In the genomic region with DNA sequence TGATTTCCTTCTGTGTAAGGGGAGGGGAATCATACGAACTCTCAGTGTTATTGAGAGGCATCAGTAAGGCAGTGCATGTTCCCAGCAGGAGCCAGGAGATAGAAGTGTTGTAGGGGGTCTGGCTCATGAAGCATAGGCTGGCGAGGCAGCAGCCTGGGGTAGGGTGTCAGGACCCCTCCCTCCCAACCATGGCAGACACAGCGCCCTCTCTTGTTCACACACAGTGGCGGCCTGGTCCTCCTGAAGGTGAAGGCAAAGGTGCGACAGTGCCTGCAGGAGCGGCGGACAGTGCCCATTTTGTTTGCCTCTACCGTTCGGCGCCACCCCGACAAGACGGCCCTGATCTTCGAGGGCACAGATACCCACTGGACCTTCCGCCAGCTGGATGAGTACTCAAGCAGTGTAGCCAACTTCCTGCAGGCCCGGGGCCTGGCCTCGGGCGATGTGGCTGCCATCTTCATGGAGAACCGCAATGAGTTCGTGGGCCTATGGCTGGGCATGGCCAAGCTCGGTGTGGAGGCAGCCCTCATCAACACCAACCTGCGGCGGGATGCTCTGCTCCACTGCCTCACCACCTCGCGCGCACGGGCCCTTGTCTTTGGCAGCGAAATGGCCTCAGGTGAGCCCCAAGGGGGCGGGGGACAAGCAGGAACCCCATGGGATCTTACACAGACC, we compare ENCODE assay signal across 26 cellular contexts. TPM values are rescaled to one million over a fixed set of nuclear protein-coding genes. Genes with fewer than 3 reads are reported as not detected.
DNase-seq lines count a peak whose midpoint lies in the region; ATAC-seq and TF ChIP-seq lines count a peak whose summit lies in the region.
"Had no signal": no experiment of that assay in that cellular context is flagged by ENCODE, and none has a peak within 500 bp of the region (broad histone marks: within the 10 kb centered on the region; RNA-seq: fewer than 3 reads in every experiment).

No MANE protein-coding gene starts in this region.

- H3K9me3 Mint-ChIP-seq in GM23338 = 0 out of 3 replicates have a peak, but pooled peaks cover under 1% of the 10 kb centered on the region
- H3K9me3 Mint-ChIP-seq in endothelial cell (ENCODE audit: unreplicated experiment) = no peaks in the 10 kb centered on the region
- H3K9me3 Mint-ChIP-seq: CD4-positive, alpha-beta memory T cell; HFFc6; IgD-negative memory B cell had no signal

- H3K4me3 Mint-ChIP-seq in GM23338 (no peak overlapping the region; the same call in 2 of the 3 replicates), endothelial cell (ENCODE audit: unreplicated experiment) (no peak overlapping the region)
- H3K4me3 Mint-ChIP-seq: CD4-positive, alpha-beta memory T cell; HFFc6 had no signal

- H2AFZ ChIP-seq in GM23338 (no peak overlapping the region), PC-3 (ENCODE audit: low read length) (no peak overlapping the region), neuronal stem cell (ENCODE audit: low read length) (no peak overlapping the region), hepatocyte (no peak overlapping the region)

- H3K27me3 ChIP-seq in GM23338 (ENCODE audit: insufficient read depth) (no peaks in the 10 kb centered on the region), PC-3 (ENCODE audit: low read length) (no peaks in the 10 kb centered on the region), neuronal stem cell (ENCODE audit: control insufficient read depth in 3 of 3, insufficient read depth in 3 of 3, low read depth in 1 of 3, low read length in 3 of 3) (peaks cover 0 to 7% (median 2%) of the 10 kb centered on the region in 3 experiments), hepatocyte (no peaks in the 10 kb centered on the region)
- H3K27me3 ChIP-seq: BLaER1 treated with 17β-estradiol and CSF1 and Interleukin-3, amounts not matched to agents 10 nM and 100 nM had no signal

- no peak overlapping the region for H4K8ac ChIP-seq in neuronal stem cell (ENCODE audit: low read depth, low read length)

- H3K9me2 ChIP-seq in GM23338 (ENCODE audit: insufficient read depth) (no peaks in the 10 kb centered on the region), PC-3 (replicated peaks; ENCODE audit: low read length) (no peaks in the 10 kb centered on the region), hepatocyte (replicated peaks; ENCODE audit: insufficient read depth) (no peaks in the 10 kb centered on the region)

- H3K18ac ChIP-seq in neuronal stem cell (ENCODE audit: low read length) = no peak overlapping the region

- H3K79me2 ChIP-seq in GM23338 (replicated peaks; ENCODE audit: insufficient read depth) (no peaks in the 10 kb centered on the region), PC-3 (ENCODE audit: low read length) (peaks cover 10% of the 10 kb centered on the region), hepatocyte (peaks cover 4% of the 10 kb centered on the region)

- H3K9me3 ChIP-seq in PC-3 (ENCODE audit: low read length) (no peaks in the 10 kb centered on the region), neuronal stem cell (replicated peaks in 1 of 2; ENCODE audit: control insufficient read depth in 2 of 2, insufficient read depth in 1 of 2, low read depth in 1 of 2, low read length in 2 of 2) (no peaks in the 10 kb centered on the region), hepatocyte (ENCODE audit: low read depth) (no peaks in the 10 kb centered on the region)
- H3K9me3 ChIP-seq: A549; BLaER1 treated with 17β-estradiol and CSF1 and Interleukin-3, amounts not matched to agents 10 nM and 100 nM; HAP-1 had no signal

- TF ChIP-seq CTCF in GM23338 (conservative IDR thresholded peaks at IDR 0.05; ENCODE audit: low read depth in 2 of 2) (peak; percentile 42 to 76), PC-3 (conservative IDR thresholded peaks at IDR 0.05; ENCODE audit: low read depth, low read length) (0 out of 2 replicates have a peak, but pooled peaks have one; percentile 18), endothelial cell (IDR thresholded peaks at IDR 0.05; ENCODE audit: unreplicated experiment) (no peak), hepatocyte (IDR thresholded peaks at IDR 0.05; ENCODE audit: poor library complexity) (no peak)

- no peak overlapping the region for H2BK5ac ChIP-seq in neuronal stem cell (ENCODE audit: low read length)

- H4K20me1 ChIP-seq in GM23338 (replicated peaks; ENCODE audit: insufficient read depth) = peaks cover 6% of the 10 kb centered on the region; the same call in 1 of the 2 replicates
- no peaks in the 10 kb centered on the region for H4K20me1 ChIP-seq in PC-3 (ENCODE audit: low read length)
- H4K20me1 ChIP-seq in hepatocyte (ENCODE audit: insufficient read depth, poor library complexity, severe bottlenecking) = no peaks in the 10 kb centered on the region

- H3K36me3 Mint-ChIP-seq in GM23338 (ENCODE audit: low read depth) (peaks cover 12% of the 10 kb centered on the region), endothelial cell (ENCODE audit: low read depth, unreplicated experiment) (peaks cover 11% of the 10 kb centered on the region)

- H2BK120ac ChIP-seq in neuronal stem cell (ENCODE audit: low read depth, low read length) = no peak overlapping the region

- H3K4me3 ChIP-seq in GM23338 (no peak overlapping the region), PC-3 (ENCODE audit: low read length) (no peak overlapping the region), neuronal stem cell (ENCODE audit: low read length in 2 of 2) (no peak overlapping the region), hepatocyte (no peak overlapping the region)
- H3K4me3 ChIP-seq: A549; BLaER1 treated with 17β-estradiol and CSF1 and Interleukin-3, amounts not matched to agents 10 nM and 100 nM; HAP-1 had no signal

- H3K36me3 ChIP-seq in GM23338 (ENCODE audit: insufficient read depth) (0 out of 2 replicates have a peak, but pooled peaks cover 4% of the 10 kb centered on the region), PC-3 (ENCODE audit: low read depth, low read length) (no peaks in the 10 kb centered on the region), neuronal stem cell (replicated peaks in 1 of 2; ENCODE audit: control insufficient read depth in 2 of 2, insufficient read depth in 2 of 2, low read length in 2 of 2) (peaks cover 15 to 79% of the 10 kb centered on the region in 2 donors), hepatocyte (replicated peaks; ENCODE audit: insufficient read depth, low read depth) (no peaks in the 10 kb centered on the region)

- no peak overlapping the region for H3K4me2 ChIP-seq in GM23338
- no peak overlapping the region for H3K4me2 ChIP-seq in PC-3 (ENCODE audit: low read length)
- no peak overlapping the region for H3K4me2 ChIP-seq in neuronal stem cell (ENCODE audit: insufficient read depth, low read length, poor library complexity, severe bottlenecking)
- no peak overlapping the region for H3K4me2 ChIP-seq in hepatocyte
- H3K4me2 ChIP-seq: A549; BLaER1 treated with 17β-estradiol and CSF1 and Interleukin-3, amounts not matched to agents 10 nM and 100 nM had no signal

- H3K4me1 ChIP-seq in GM23338 (ENCODE audit: insufficient read depth) = no peaks in the 10 kb centered on the region
- H3K4me1 ChIP-seq in PC-3 (ENCODE audit: insufficient read depth, low read length) = no peaks in the 10 kb centered on the region
- H3K4me1 ChIP-seq in neuronal stem cell (ENCODE audit: control insufficient read depth in 2 of 2, insufficient read depth in 1 of 2, low read depth in 1 of 2, low read length in 2 of 2) = peaks cover 4 to 9% of the 10 kb centered on the region in 2 donors
- H3K4me1 ChIP-seq in hepatocyte (ENCODE audit: insufficient read depth) = peaks cover 3% of the 10 kb centered on the region
- H3K4me1 ChIP-seq: A549, HAP-1 had no signal

- CTCF ChIA-PET in PC-3 (lab: Charles Lee) = no interaction called here

- H3K27ac Mint-ChIP-seq in GM23338 (no peak overlapping the region), endothelial cell (ENCODE audit: unreplicated experiment) (peak overlapping the region; percentile 74)
- H3K27ac Mint-ChIP-seq: HFFc6, IgD-negative memory B cell had no signal

- no peak overlapping the region for H2BK15ac ChIP-seq in neuronal stem cell (ENCODE audit: low read length)

- ATAC-seq in GM23338 (peak; percentile 6; the same call in 2 of the 3 replicates), PC-3 (no peak)
- ATAC-seq: A549, Panc1 had no signal

- H3K4ac ChIP-seq in neuronal stem cell (ENCODE audit: low read length) = no peak overlapping the region

- peaks cover 4% of the 10 kb centered on the region for H3K4me1 Mint-ChIP-seq in GM23338
- peaks cover 4% of the 10 kb centered on the region for H3K4me1 Mint-ChIP-seq in endothelial cell (ENCODE audit: unreplicated experiment)

- H3K9ac ChIP-seq in PC-3 (ENCODE audit: low read length) (no peak overlapping the region), neuronal stem cell (ENCODE audit: low read depth, low read length, poor library complexity) (peak overlapping the region; percentile 5)

- no TSS peak for BruUV-seq in PC-3 (replicated peaks; lab: Mats Ljungman, UMichigan)

- H3F3A ChIP-seq in GM23338 (replicated peaks; ENCODE audit: low read depth) = peaks cover 12% of the 10 kb centered on the region; the same call in 1 of the 2 replicates
- H3F3A ChIP-seq in PC-3 (ENCODE audit: low read length, unreplicated experiment) = no peaks in the 10 kb centered on the region

- no CpG with 5 or more reads among the region's 28 CpGs for WGBS in neuronal stem cell (ENCODE audit: extremely low coverage in 2 of 2, insufficient read length in 2 of 2, insufficient replicate concordance in 1 of 2), 2 donors
- 96% methylated on average over 28 of the region's 28 CpGs for WGBS in hepatocyte (ENCODE audit: low lambda C conversion rate, missing lambda C conversion rate)

- H3K27ac ChIP-seq in GM23338 (ENCODE audit: low read depth) (no peak overlapping the region), PC-3 (ENCODE audit: low read length) (no peak overlapping the region), neuronal stem cell (replicated peaks; ENCODE audit: low read length) (no peak overlapping the region), substantia nigra (ENCODE audit: low read depth, low read length, poor library complexity, severe bottlenecking) (no peak overlapping the region), hepatocyte (no peak overlapping the region)
- H3K27ac ChIP-seq: A549; BLaER1 treated with 17β-estradiol and CSF1 and Interleukin-3, amounts not matched to agents 10 nM and 100 nM; RWPE1 had no signal

- DNase-seq in GM23338 (ENCODE audit: low spot score) = peak; percentile 65
- DNase-seq in PC-3 = no peak
- DNase-seq in endothelial cell (ENCODE audit: low spot score) = no peak
- DNase-seq in neuronal stem cell (ENCODE audit: low spot score) = no peak
- no peak for DNase-seq in substantia nigra (lab: John Stamatoyannopoulos, UW)
- no peak for DNase-seq in hepatocyte (ENCODE audit: low spot score)
- DNase-seq in stimulated activated CD8-positive, alpha-beta memory T cell treated with anti-CD3 and anti-CD28 coated beads, Interleukin-4, amount 100 ng/mL, for 48 hours = no peak
- DNase-seq: AML-193; CD4-positive, alpha-beta memory T cell; COR-L47; DMS53; GF-D8; HFFc6; NCI-H1048; NCI-H1417; NCI-H1694; NCI-H2029 treated with DMSO at 0.1 percent for 48 hours; NCI-H2227 treated with DMSO at 0.1 percent for 48 hours; NCI-H526 treated with DMSO at 0.1 percent for 48 hours; SHP77 treated with DMSO at 0.1 percent for 48 hours had no signal

- H3K27me3 Mint-ChIP-seq in GM23338 (ENCODE audit: insufficient read depth, low read depth, poor library complexity) (peaks cover 14% of the 10 kb centered on the region), endothelial cell (ENCODE audit: unreplicated experiment) (peaks cover 3% of the 10 kb centered on the region)
- H3K27me3 Mint-ChIP-seq: CD4-positive, alpha-beta memory T cell; IgD-negative memory B cell had no signal

- no peaks in the 10 kb centered on the region for H3K79me1 ChIP-seq in neuronal stem cell (ENCODE audit: low read depth, low read length)

- no peak overlapping the region for H2AK5ac ChIP-seq in neuronal stem cell (ENCODE audit: low read depth, low read length)

- no peak overlapping the region for H4K91ac ChIP-seq in neuronal stem cell (ENCODE audit: low read depth, low read length, poor library complexity)

- H3K14ac ChIP-seq in neuronal stem cell (ENCODE audit: low read length) = no peak overlapping the region

- intact Hi-C loops in PC-3 (cut with micrococcal nuclease) = no loop called here

- POLR2A ChIA-PET in PC-3 (lab: Charles Lee; ENCODE audit: unreplicated experiment) = no interaction called here

- no peak overlapping the region for H3K23ac ChIP-seq in neuronal stem cell (ENCODE audit: low read depth, low read length, poor library complexity)

- no peak overlapping the region for H2BK12ac ChIP-seq in neuronal stem cell (ENCODE audit: low read length)

RNA-seq across cellular contexts. Expression of a gene that starts 4.7 kb away (rescaled TPM):
- 21.4 and 25.3 TPM in 2 replicates for total RNA-seq in GM23338 (2014; rRNA removed; shearing (Covaris generic))
- polyA plus RNA-seq in GM23338 (2016; fragmentation: Nextera tagmentation; extraction: Ambion mirVana) (7.9 and 9.9 TPM in 2 replicates), hepatocyte (19.1 and 21.9 TPM in 2 replicates)
- total RNA-seq in PC-3 (2014; rRNA removed) (39.1 and 41.1 TPM in 2 replicates), endothelial cell (ENCODE audit: unreplicated experiment) (23.0 TPM), hepatocyte (16.1 and 23.4 TPM in 2 replicates)
- polyA plus RNA-seq in neuronal stem cell (2013, experiment 1 of 2) = 6.1 TPM
- 5.4 TPM for polyA plus RNA-seq in neuronal stem cell (2013, experiment 2 of 2)

RNA-seq across cellular contexts. Expression of a gene that starts 22.4 kb away (rescaled TPM):
- 29.2 and 35.3 TPM in 2 replicates for total RNA-seq in GM23338 (2014; rRNA removed; shearing (Covaris generic))
- polyA plus RNA-seq in GM23338 (2016; fragmentation: Nextera tagmentation; extraction: Ambion mirVana) (34.5 and 37.0 TPM in 2 replicates), hepatocyte (35.2 and 42.8 TPM in 2 replicates)
- total RNA-seq in PC-3 (2014; rRNA removed) (28.1 and 31.3 TPM in 2 replicates), endothelial cell (ENCODE audit: unreplicated experiment) (46.6 TPM), hepatocyte (38.2 and 40.9 TPM in 2 replicates)
- polyA plus RNA-seq in neuronal stem cell (2013, experiment 1 of 2) = 39.1 TPM
- 39.2 TPM for polyA plus RNA-seq in neuronal stem cell (2013, experiment 2 of 2)

RNA-seq across cellular contexts. Expression of a gene that starts 22.8 kb away (rescaled TPM):
- 12.0 and 15.4 TPM in 2 replicates for total RNA-seq in GM23338 (2014; rRNA removed; shearing (Covaris generic))
- polyA plus RNA-seq in GM23338 (2016; fragmentation: Nextera tagmentation; extraction: Ambion mirVana) (29.4 and 31.4 TPM in 2 replicates), hepatocyte (44.5 and 50.9 TPM in 2 replicates)
- total RNA-seq in PC-3 (2014; rRNA removed) (24.9 and 32.2 TPM in 2 replicates), endothelial cell (ENCODE audit: unreplicated experiment) (25.8 TPM), hepatocyte (15.1 and 17.4 TPM in 2 replicates)
- 14.5 TPM for polyA plus RNA-seq in neuronal stem cell (2013, experiment 1 of 2)
- 14.5 TPM for polyA plus RNA-seq in neuronal stem cell (2013, experiment 2 of 2)

RNA-seq across cellular contexts. Expression of a gene that starts 26.1 kb away (rescaled TPM):
- total RNA-seq in GM23338 (2014; rRNA removed; shearing (Covaris generic)) = 45.3 and 47.8 TPM in 2 replicates
- polyA plus RNA-seq in GM23338 (2016; fragmentation: Nextera tagmentation; extraction: Ambion mirVana) (27.9 and 28.6 TPM in 2 replicates), hepatocyte (55.7 and 66.7 TPM in 2 replicates)
- total RNA-seq in PC-3 (2014; rRNA removed) (29.1 and 35.7 TPM in 2 replicates), endothelial cell (ENCODE audit: unreplicated experiment) (96.1 TPM), hepatocyte (32.7 and 33.8 TPM in 2 replicates)
- 28.4 TPM for polyA plus RNA-seq in neuronal stem cell (2013, experiment 1 of 2)
- polyA plus RNA-seq in neuronal stem cell (2013, experiment 2 of 2) = 24.9 TPM

Comparison
In these comparisons a context has a peak if more than half of its experiments do, and no peak if none do; other contexts are left out.
1. CTCF ChIP-seq: peak in GM23338 (2 of 2) and PC-3 (single experiment); none in endothelial cell (single experiment) and hepatocyte (single experiment).